In the genomic region with DNA sequence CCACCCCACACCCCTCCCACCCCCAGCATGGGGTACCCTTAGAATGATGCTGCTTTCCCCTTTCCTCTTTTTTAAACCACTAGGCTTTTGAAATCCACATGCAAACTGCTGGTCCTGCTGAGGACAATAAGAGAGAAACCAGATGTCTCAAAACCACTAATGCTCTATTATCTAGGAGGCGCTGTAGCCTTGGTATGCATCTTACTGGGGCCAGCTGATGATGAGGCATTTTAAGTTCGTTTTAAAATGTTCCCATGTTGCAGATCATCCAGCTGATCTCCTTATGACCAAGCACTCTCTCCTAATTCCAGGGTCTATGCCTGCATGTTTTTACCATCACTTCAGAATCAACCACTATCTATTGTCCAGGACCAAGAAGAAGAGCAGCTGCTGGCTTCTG, we compare ENCODE assay signal across 10 cellular contexts. TPM values are rescaled to one million over a fixed set of nuclear protein-coding genes. Genes with fewer than 3 reads are reported as not detected.
DNase-seq lines count a peak whose midpoint lies in the region; ATAC-seq and TF ChIP-seq lines count a peak whose summit lies in the region.
"Had no signal": no experiment of that assay in that cellular context is flagged by ENCODE, and none has a peak within 500 bp of the region (broad histone marks: within the 10 kb centered on the region; RNA-seq: fewer than 3 reads in every experiment).

No MANE protein-coding gene starts in this region.

- no peak overlapping the region for H3K27ac Mint-ChIP-seq in T-helper 2 cell treated with Interferon-gamma antibody and Interleukin-4, amounts not matched to agents 5 μg/mL and 100 μg/mL, for 36 hours
- H3K27ac Mint-ChIP-seq in brain, result peak overlapping the region in 4 of 5 experiments; percentile 11 to 56 (median 17)
- no peak overlapping the region for H3K27ac Mint-ChIP-seq in osteocyte (ENCODE audit: unreplicated experiment)

- peaks cover 3% of the 10 kb centered on the region for H3K27me3 Mint-ChIP-seq in T-helper 2 cell treated with Interferon-gamma antibody and Interleukin-4, amounts not matched to agents 5 μg/mL and 100 μg/mL, for 36 hours (ENCODE audit: low read depth)
- H3K27me3 Mint-ChIP-seq in brain (no peaks in the 10 kb centered on the region), osteocyte (ENCODE audit: unreplicated experiment) (peaks cover 13% of the 10 kb centered on the region)

- H3K9me3 Mint-ChIP-seq in T-helper 2 cell treated with Interferon-gamma antibody and Interleukin-4, amounts not matched to agents 5 μg/mL and 100 μg/mL, for 36 hours, result no peaks in the 10 kb centered on the region
- H3K9me3 Mint-ChIP-seq in brain (no peaks in the 10 kb centered on the region), osteocyte (ENCODE audit: unreplicated experiment) (no peaks in the 10 kb centered on the region)

- H3K4me1 Mint-ChIP-seq in T-helper 2 cell treated with Interferon-gamma antibody and Interleukin-4, amounts not matched to agents 5 μg/mL and 100 μg/mL, for 36 hours (ENCODE audit: low read depth), result peaks cover 30% of the 10 kb centered on the region
- H3K4me1 Mint-ChIP-seq in brain, result peaks cover 39% of the 10 kb centered on the region
- H3K4me1 Mint-ChIP-seq in osteocyte (ENCODE audit: unreplicated experiment), result peaks cover 11% of the 10 kb centered on the region

- H3K36me3 Mint-ChIP-seq in T-helper 2 cell treated with Interferon-gamma antibody and Interleukin-4, amounts not matched to agents 5 μg/mL and 100 μg/mL, for 36 hours (ENCODE audit: low read depth), result no peaks in the 10 kb centered on the region
- H3K36me3 Mint-ChIP-seq in brain (no peaks in the 10 kb centered on the region), osteocyte (ENCODE audit: unreplicated experiment) (no peaks in the 10 kb centered on the region)

- DNase-seq in T-helper 2 cell treated with Interferon-gamma antibody and Interleukin-4, amounts not matched to agents 5 μg/mL and 100 μg/mL, for 36 hours (ENCODE audit: low spot score), result no peak
- no peak for DNase-seq in T-helper 2 cell
- peak; percentile 80 for DNase-seq in MV-4-11 (lab: John Stamatoyannopoulos, UW)
- DNase-seq in osteocyte (ENCODE audit: extremely low spot score, unreplicated experiment), result peak; percentile 4
- DNase-seq in DMS153 treated with DMSO at 0.1 percent for 48 hours (lab: John Stamatoyannopoulos, UW; ENCODE audit: unreplicated experiment), result no peak

- peak overlapping the region; percentile 90 for H3K4me3 Mint-ChIP-seq in T-helper 2 cell treated with Interferon-gamma antibody and Interleukin-4, amounts not matched to agents 5 μg/mL and 100 μg/mL, for 36 hours
- H3K4me3 Mint-ChIP-seq in brain (peak overlapping the region; percentile 89 to 97 (median 94)), osteocyte (ENCODE audit: unreplicated experiment) (peak overlapping the region; percentile 44)

- no peak for ATAC-seq in GM21723 (IDR thresholded peaks at IDR 0.05; ENCODE audit: unreplicated experiment)
- ATAC-seq in GM19351 (IDR thresholded peaks at IDR 0.05; ENCODE audit: unreplicated experiment), result no peak

- TF ChIP-seq CTCF in brain (conservative IDR thresholded peaks at IDR 0.05) (no peak), osteocyte (IDR thresholded peaks at IDR 0.05) (no peak)

RNA-seq across cellular contexts. Expression of a gene that starts 1.3 kb away (rescaled TPM):
- 1.8 TPM for polyA plus RNA-seq in brain (ENCODE audit: insufficient read depth, low read depth, low replicate concordance)
- not detected in 2 replicates for total RNA-seq in osteocyte
- total RNA-seq: activated CD8-positive, alpha-beta memory T cell treated with anti-CD3 and anti-CD28 coated beads for 36 hours; vagina had no signal

RNA-seq across cellular contexts. Expression of a gene that starts 20.0 kb away (rescaled TPM):
- polyA plus RNA-seq in brain (ENCODE audit: insufficient read depth, low read depth, low replicate concordance), result 57.0 TPM
- 25.5 and 29.7 TPM in 2 replicates for total RNA-seq in osteocyte
- total RNA-seq: activated CD8-positive, alpha-beta memory T cell treated with anti-CD3 and anti-CD28 coated beads for 36 hours had no signal

Comparison
In these comparisons a context has a peak if more than half of its experiments do, and no peak if none do; other contexts are left out.
1. DNase-seq: peak in MV-4-11 (single experiment) and osteocyte (single experiment); none in T-helper 2 cell treated with Interferon-gamma antibody and Interleukin-4, amounts not matched to agents 5 μg/mL and 100 μg/mL, for 36 hours (single experiment), T-helper 2 cell (0 of 5) and DMS153 treated with DMSO at 0.1 percent for 48 hours (single experiment).
2. H3K27ac Mint-ChIP-seq: peak in brain (4 of 5); none in T-helper 2 cell treated with Interferon-gamma antibody and Interleukin-4, amounts not matched to agents 5 μg/mL and 100 μg/mL, for 36 hours (single experiment) and osteocyte (single experiment).
3. H3K4me3 Mint-ChIP-seq: peak in every context shown above with its lines; median percentile 94 in brain; 90 in T-helper 2 cell treated with Interferon-gamma antibody and Interleukin-4, amounts not matched to agents 5 μg/mL and 100 μg/mL, for 36 hours; 44 in osteocyte.